Comparison of ENCODE assay signal across 8 cellular contexts in the genomic region with DNA sequence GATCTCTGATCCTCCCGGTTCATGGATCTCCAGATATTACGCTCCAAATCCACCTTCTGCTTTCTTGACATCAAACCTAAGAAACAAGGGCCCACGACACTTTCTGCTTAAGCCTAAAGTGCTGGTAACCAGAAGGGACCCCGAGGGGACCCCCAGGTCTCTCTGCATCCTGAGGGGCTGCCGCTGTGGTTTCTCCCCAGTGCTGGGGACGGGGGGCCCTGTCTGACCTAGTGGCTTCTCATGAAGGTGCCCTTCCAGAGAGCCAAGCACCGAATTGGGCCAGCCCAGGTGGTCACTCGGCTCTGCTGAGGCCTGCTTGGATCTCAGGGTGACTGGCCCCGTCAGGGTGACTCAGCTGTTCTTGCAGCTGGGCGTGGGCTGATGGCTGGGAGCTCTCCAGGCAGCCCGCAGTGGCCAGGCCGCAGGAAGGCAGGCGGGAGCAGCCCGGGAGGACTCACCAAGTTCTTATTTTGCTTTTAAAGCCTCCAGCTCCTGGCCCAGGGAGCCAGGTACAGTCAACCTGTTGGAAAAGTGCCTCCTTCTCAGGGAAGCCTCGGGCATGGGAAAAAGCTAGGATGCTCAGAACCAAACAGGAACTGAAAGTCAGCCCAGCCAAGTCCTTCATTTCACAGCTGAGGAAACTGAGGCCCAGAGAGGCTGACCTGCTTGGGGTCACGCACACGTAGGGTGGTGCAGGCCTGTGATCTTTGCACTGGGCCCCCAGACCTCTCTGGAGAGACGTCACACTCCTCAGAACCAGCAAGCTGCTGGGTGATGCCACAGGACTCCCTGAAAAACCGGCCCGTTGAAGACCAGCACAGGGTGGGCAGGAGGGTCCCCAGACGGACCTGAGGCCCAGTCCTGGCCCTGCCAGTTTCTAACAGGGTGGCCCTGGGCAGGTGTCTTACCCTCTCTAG. TPM values are rescaled to one million over a fixed set of nuclear protein-coding genes. Genes with fewer than 3 reads are reported as not detected.
DNase-seq lines count a peak whose midpoint lies in the region; ATAC-seq and TF ChIP-seq lines count a peak whose summit lies in the region.

No MANE protein-coding gene starts in this region.

- H3K9ac ChIP-seq in trophoblast cell (ENCODE audit: low read length), result no peak overlapping the region

- H4K12ac ChIP-seq in trophoblast cell (ENCODE audit: low read depth, low read length), result peak overlapping the region; percentile 71

- no peaks in the 10 kb centered on the region for H3K36me3 ChIP-seq in Caco-2 (ENCODE audit: control insufficient read depth, insufficient read depth, low read length)
- H3K36me3 ChIP-seq in SJCRH30, result no peaks in the 10 kb centered on the region
- no peaks in the 10 kb centered on the region for H3K36me3 ChIP-seq in trophoblast cell (ENCODE audit: control insufficient read depth in 1 of 2, insufficient read depth in 2 of 2, low read length in 2 of 2)

- H4K91ac ChIP-seq in trophoblast cell (ENCODE audit: low read depth, low read length), result peak overlapping the region; percentile 87

- no peaks in the 10 kb centered on the region for H3K36me3 Mint-ChIP-seq in Caco-2 (ENCODE audit: insufficient read depth, unreplicated experiment)

- peak overlapping the region; percentile 54 for H2BK5ac ChIP-seq in trophoblast cell (ENCODE audit: low read depth, low read length, poor library complexity)

- H3K79me2 ChIP-seq in trophoblast cell (ENCODE audit: control insufficient read depth, insufficient read depth, low read length, poor library complexity), result peaks cover 2% of the 10 kb centered on the region

- no peaks in the 10 kb centered on the region for H3K27me3 Mint-ChIP-seq in Caco-2 (ENCODE audit: insufficient read depth, unreplicated experiment)

- peak overlapping the region; percentile 56 for H3K4ac ChIP-seq in trophoblast cell (ENCODE audit: low read depth, low read length)

- H3K27me3 ChIP-seq in Caco-2 (replicated peaks; ENCODE audit: control insufficient read depth, insufficient read depth, low read length), result no peaks in the 10 kb centered on the region
- H3K27me3 ChIP-seq in SJCRH30, result no peaks in the 10 kb centered on the region
- H3K27me3 ChIP-seq in trophoblast cell (ENCODE audit: insufficient read depth, low read length), result no peaks in the 10 kb centered on the region

- intact Hi-C loops in Caco-2 (cut with micrococcal nuclease; ENCODE audit: unreplicated experiment), result no loop called here

- CTCF ChIA-PET in Caco-2 (lab: Charles Lee), result no interaction called here

- H2BK120ac ChIP-seq in trophoblast cell (ENCODE audit: insufficient read depth, low read length, poor library complexity), result peak overlapping the region; percentile 95

- H3K4me1 ChIP-seq in Caco-2 (peaks cover 7% of the 10 kb centered on the region; the same call in 1 of the 2 replicates), SJCRH30 (peaks cover 11% of the 10 kb centered on the region; the same call in 1 of the 2 replicates), trophoblast cell (ENCODE audit: control insufficient read depth in 1 of 2, insufficient read depth in 2 of 2, low read length in 2 of 2) (peaks cover 9 to 16% of the 10 kb centered on the region in 2 experiments)

- H3K4me2 ChIP-seq in trophoblast cell (ENCODE audit: low read length), result no peak overlapping the region

- peaks cover 12% of the 10 kb centered on the region for H3K79me1 ChIP-seq in trophoblast cell (ENCODE audit: low read length)

- TF ChIP-seq CTCF in Caco-2 (IDR thresholded peaks at IDR 0.05; ENCODE audit: insufficient read depth in 1 of 2, low read depth in 1 of 2, low read length in 1 of 2, severe bottlenecking in 1 of 2, unreplicated experiment in 1 of 2), result no peak
- no peak for TF ChIP-seq CTCF in fibroblast of villous mesenchyme (IDR thresholded peaks at IDR 0.05; ENCODE audit: insufficient read depth, low read depth, low read length)

- peak overlapping the region; percentile 81 for H2AFZ ChIP-seq in trophoblast cell (ENCODE audit: insufficient read depth, low read length, poor library complexity)

- no peak for ATAC-seq in GM21825 (IDR thresholded peaks at IDR 0.05; ENCODE audit: unreplicated experiment)
- ATAC-seq in HG02623 (IDR thresholded peaks at IDR 0.05; ENCODE audit: unreplicated experiment), result no peak
- no peak for ATAC-seq in HG03469 (IDR thresholded peaks at IDR 0.05; ENCODE audit: unreplicated experiment)

- H3K27ac ChIP-seq in SJCRH30, result peak overlapping the region; percentile 22
- H3K27ac ChIP-seq in trophoblast cell (ENCODE audit: low read depth, low read length), result no peak overlapping the region

- peaks cover 8% of the 10 kb centered on the region for H3K4me1 Mint-ChIP-seq in Caco-2 (ENCODE audit: low read depth, unreplicated experiment)

- DNase-seq in Caco-2 (no peak), SJCRH30 (peak; percentile 52 to 53), fibroblast of villous mesenchyme (ENCODE audit: low read depth) (peak; percentile 93), trophoblast cell (peak; percentile 75 to 80)
- DNase-seq in stimulated activated CD4-positive, alpha-beta T cell treated with anti-CD3 and anti-CD28 coated beads, Interleukin-4, amount 100 ng/mL, for 24 hours, result no peak

- peak overlapping the region; percentile 12 for H2AK5ac ChIP-seq in trophoblast cell (ENCODE audit: low read length)

- no peak overlapping the region for H3K4me3 ChIP-seq in Caco-2 (ENCODE audit: low read depth, low read length)
- H3K4me3 ChIP-seq in SJCRH30, result no peak overlapping the region
- no peak overlapping the region for H3K4me3 ChIP-seq in fibroblast of villous mesenchyme (ENCODE audit: low read depth, low read length)
- H3K4me3 ChIP-seq in trophoblast cell (ENCODE audit: low read depth, low read length), result no peak overlapping the region

- no peak overlapping the region for H3K4me3 Mint-ChIP-seq in Caco-2 (ENCODE audit: unreplicated experiment)

- H3K9me3 ChIP-seq in Caco-2 (no peaks in the 10 kb centered on the region), SJCRH30 (replicated peaks) (no peaks in the 10 kb centered on the region), trophoblast cell (ENCODE audit: insufficient read depth, low read depth, low read length) (no peaks in the 10 kb centered on the region)

- H3K18ac ChIP-seq in trophoblast cell (ENCODE audit: low read length), result peak overlapping the region; percentile 68

- peak overlapping the region; percentile 66 for H3K14ac ChIP-seq in trophoblast cell (ENCODE audit: low read length)

- no CpG with 5 or more reads among the region's 21 CpGs for WGBS in trophoblast cell (ENCODE audit: extremely low coverage, insufficient coverage, insufficient read length)

- H3K9me3 Mint-ChIP-seq in Caco-2 (ENCODE audit: unreplicated experiment), result no peaks in the 10 kb centered on the region

- no TSS peak for BruUV-seq in Caco-2 (replicated peaks; lab: Mats Ljungman, UMichigan)

- H3K23ac ChIP-seq in trophoblast cell (ENCODE audit: low read length), result no peak overlapping the region

- peak overlapping the region; percentile 57 for H3K27ac Mint-ChIP-seq in Caco-2 (ENCODE audit: unreplicated experiment)

- H4K8ac ChIP-seq in trophoblast cell (ENCODE audit: low read depth, low read length), result peak overlapping the region; percentile 80

- POLR2A ChIA-PET in Caco-2 (lab: Charles Lee), result interaction anchor here (0.6 kb wide), 1 partner anchor 60 kb away, joined by 3 read pairs; no protein-coding TSS in a partner anchor

- H2BK12ac ChIP-seq in trophoblast cell (ENCODE audit: low read length), result peak overlapping the region; percentile 51

RNA-seq across cellular contexts. Expression of gene BLOC1S4, which starts 16.7 kb away (rescaled TPM):
- total RNA-seq in Caco-2 (2022), result 16.6 and 17.2 TPM in 2 replicates
- total RNA-seq in SJCRH30 (2014; rRNA removed; shearing (Covaris generic)), result 17.2 and 18.2 TPM in 2 replicates
- 10.4 and 12.6 TPM in 2 replicates for total RNA-seq in fibroblast of villous mesenchyme
- 16.8 TPM in 2 replicates for polyA plus RNA-seq in trophoblast cell (2013)

RNA-seq across cellular contexts. Expression of gene MRFAP1L1, which starts 23.0 kb away (rescaled TPM):
- 46.4 and 47.5 TPM in 2 replicates for total RNA-seq in Caco-2 (2022)
- total RNA-seq in SJCRH30 (2014; rRNA removed; shearing (Covaris generic)), result 88.4 and 88.7 TPM in 2 replicates
- total RNA-seq in fibroblast of villous mesenchyme, result 34.1 and 42.7 TPM in 2 replicates
- polyA plus RNA-seq in trophoblast cell (2013), result 41.1 and 42.0 TPM in 2 replicates

RNA-seq across cellular contexts. Expression of gene S100P, which starts 39.0 kb away (rescaled TPM):
- 70.8 and 96.9 TPM in 2 replicates for total RNA-seq in Caco-2 (2022)
- 0.13 and 0.18 TPM in 2 replicates for total RNA-seq in SJCRH30 (2014; rRNA removed; shearing (Covaris generic))
- not detected in 2 replicates for total RNA-seq in fibroblast of villous mesenchyme
- polyA plus RNA-seq in trophoblast cell (2013), result 761 and 882 TPM in 2 replicates

RNA-seq across cellular contexts. Expression of gene KIAA0232, which starts 49.8 kb away (rescaled TPM):
- total RNA-seq in Caco-2 (2022) (19.7 and 20.3 TPM in 2 replicates), fibroblast of villous mesenchyme (23.2 and 29.8 TPM in 2 replicates)
- 23.9 and 28.7 TPM in 2 replicates for total RNA-seq in SJCRH30 (2014; rRNA removed; shearing (Covaris generic))
- 12.6 and 12.8 TPM in 2 replicates for polyA plus RNA-seq in trophoblast cell (2013)

Comparison
In these comparisons a context has a peak if more than half of its experiments do, and no peak if none do; other contexts are left out.
1. DNase-seq: peak in SJCRH30 (2 of 2), fibroblast of villous mesenchyme (single experiment) and trophoblast cell (2 of 2); none in Caco-2 (0 of 2) and stimulated activated CD4-positive, alpha-beta T cell treated with anti-CD3 and anti-CD28 coated beads, Interleukin-4, amount 100 ng/mL, for 24 hours (single experiment).
2. RNA of gene S100P, which starts 39.0 kb away (total RNA-seq): 70.8 to 96.9 TPM in Caco-2; 0.13 to 0.18 TPM in SJCRH30 and not detected in fibroblast of villous mesenchyme; every median in the first group is over 10 times any median in the second.